13 cellular contexts compared by ENCODE assay signal in genomic region chr11:35781342-35782171, GRCh38.
DNase-seq lines count a peak whose midpoint lies in the region; ATAC-seq and TF ChIP-seq lines count a peak whose summit lies in the region.
"Had no signal": no experiment of that assay in that cellular context is flagged by ENCODE, and none has a peak within 500 bp of the region (broad histone marks: within the 10 kb centered on the region; RNA-seq: fewer than 3 reads in every experiment).

No MANE protein-coding gene starts in this region.

- peak; percentile 75 for DNase-seq in AG10803 (ENCODE audit: low read depth)
- peak; percentile 83 for DNase-seq in NCI-H226
- peak; percentile 41 for DNase-seq in choroid plexus epithelial cell (ENCODE audit: low read depth)
- DNase-seq in left lobe of liver (ENCODE audit: low spot score): no peak
- DNase-seq in activated T-cell treated with anti-CD3 and anti-CD28 coated beads for 4 hours: no peak
- DNase-seq in hippocampal formation (lab: John Stamatoyannopoulos, UW): no peak
- no peak for DNase-seq in activated CD8-positive, alpha-beta memory T cell treated with anti-CD3 and anti-CD28 coated beads for 24 hours
- DNase-seq: NCI-H187; stimulated activated CD4-positive, alpha-beta T cell treated with anti-CD3 and anti-CD28 coated beads, Interleukin-4, amount 100 ng/mL, for 4 hours; stimulated activated naive CD4-positive, alpha-beta T cell had no signal

- H3K4me3 ChIP-seq in AG10803 (ENCODE audit: low read length) (no peak overlapping the region), choroid plexus epithelial cell (ENCODE audit: low read depth, low read length) (no peak overlapping the region)
- H3K4me3 ChIP-seq: adrenal gland, SJSA1 had no signal

- TF ChIP-seq CTCF in AG10803 (conservative IDR thresholded peaks at IDR 0.05; ENCODE audit: low read length): no peak
- TF ChIP-seq CTCF in choroid plexus epithelial cell (conservative IDR thresholded peaks at IDR 0.05; ENCODE audit: low read depth, low read length): no peak

- ATAC-seq in left lobe of liver (peak; percentile 32), HG03135 (IDR thresholded peaks at IDR 0.05; ENCODE audit: unreplicated experiment) (no peak)

Comparison
In these comparisons a context has a peak if more than half of its experiments do, and no peak if none do; other contexts are left out.
1. DNase-seq: peak in AG10803 (single experiment), NCI-H226 (single experiment) and choroid plexus epithelial cell (single experiment); none in left lobe of liver (single experiment), activated T-cell treated with anti-CD3 and anti-CD28 coated beads for 4 hours (single experiment), hippocampal formation (0 of 2) and activated CD8-positive, alpha-beta memory T cell treated with anti-CD3 and anti-CD28 coated beads for 24 hours (single experiment).